13 cellular contexts compared by ENCODE assay signal in the genomic region with DNA sequence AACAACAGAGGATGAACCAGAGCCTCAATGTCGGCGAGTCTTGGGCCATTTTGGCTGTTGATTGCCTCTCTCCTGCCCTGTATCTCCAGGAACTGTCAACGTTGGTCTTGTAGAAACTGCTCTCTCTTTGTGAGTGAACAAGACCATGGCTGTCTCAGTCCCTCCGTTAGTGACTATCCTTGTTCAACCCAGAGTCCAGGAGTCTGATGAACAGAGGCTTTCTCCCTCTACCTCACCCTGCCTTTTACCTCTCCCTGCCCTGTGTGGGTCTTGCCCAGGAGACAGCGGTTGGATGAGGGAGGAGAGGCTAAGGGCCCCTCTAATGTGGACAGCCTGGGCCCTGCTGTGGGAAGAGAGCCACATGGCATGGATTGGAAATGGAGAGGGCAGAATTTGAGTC. TPM values are rescaled to one million over a fixed set of nuclear protein-coding genes. Genes with fewer than 3 reads are reported as not detected.
DNase-seq lines count a peak whose midpoint lies in the region; ATAC-seq and TF ChIP-seq lines count a peak whose summit lies in the region.
"Had no signal": no experiment of that assay in that cellular context is flagged by ENCODE, and none has a peak within 500 bp of the region (broad histone marks: within the 10 kb centered on the region; RNA-seq: fewer than 3 reads in every experiment).

No MANE protein-coding gene starts in this region.

- no peaks in the 10 kb centered on the region for H3K9me2 ChIP-seq in PC-3 (replicated peaks; ENCODE audit: low read length)

- no peak for TF ChIP-seq EP300 in gastroesophageal sphincter (IDR thresholded peaks at IDR 0.05)

- H3K4me3 Mint-ChIP-seq in stimulated activated naive CD8-positive, alpha-beta T cell treated with anti-CD3 and anti-CD28 coated beads, Interleukin-15, Interleukin-2, amounts not matched to agents 100 ng/mL and 50 ng/mL, for 24 hours = peak overlapping the region; percentile 20
- H3K4me3 Mint-ChIP-seq in activated CD8-positive, alpha-beta T cell treated with anti-CD3 and anti-CD28 coated beads, Interleukin-2, amount 10 ng/mL, durations not matched to agents 7 days and 5 days = peak overlapping the region; percentile 16
- H3K4me3 Mint-ChIP-seq: activated B cell treated with CpG ODN at 0.5 μM for 24 hours had no signal

- H3K4me1 ChIP-seq in gastroesophageal sphincter (peaks cover 6 to 98% (median 51%) of the 10 kb centered on the region in 3 donors), PC-3 (ENCODE audit: insufficient read depth, low read length) (peaks cover 51% of the 10 kb centered on the region)

- no peaks in the 10 kb centered on the region for H3K27me3 ChIP-seq in gastroesophageal sphincter
- no peaks in the 10 kb centered on the region for H3K27me3 ChIP-seq in PC-3 (ENCODE audit: low read length)
- H3K27me3 ChIP-seq: testis had no signal

- ATAC-seq in stimulated activated naive CD8-positive, alpha-beta T cell treated with anti-CD3 and anti-CD28 coated beads, Interleukin-15, Interleukin-2, amounts not matched to agents 100 U/mL and 50 U/mL, for 24 hours = no peak
- ATAC-seq in activated CD8-positive, alpha-beta T cell treated with anti-CD3 and anti-CD28 coated beads, Interleukin-2, amount 10 ng/mL, durations not matched to agents 7 days and 5 days = no peak
- ATAC-seq in gastroesophageal sphincter (no peak), PC-3 (no peak)

- H3K36me3 ChIP-seq in gastroesophageal sphincter = no peaks in the 10 kb centered on the region
- no peaks in the 10 kb centered on the region for H3K36me3 ChIP-seq in PC-3 (ENCODE audit: low read depth, low read length)

- H3K27me3 Mint-ChIP-seq in stimulated activated naive CD8-positive, alpha-beta T cell treated with anti-CD3 and anti-CD28 coated beads, Interleukin-15, Interleukin-2, amounts not matched to agents 100 ng/mL and 50 ng/mL, for 24 hours = no peaks in the 10 kb centered on the region
- H3K27me3 Mint-ChIP-seq in activated CD8-positive, alpha-beta T cell treated with anti-CD3 and anti-CD28 coated beads, Interleukin-2, amount 10 ng/mL, durations not matched to agents 7 days and 5 days (ENCODE audit: low read depth) = no peaks in the 10 kb centered on the region
- H3K27me3 Mint-ChIP-seq: activated B cell treated with CpG ODN at 0.5 μM for 24 hours had no signal

- no peak for DNase-seq in stimulated activated naive CD8-positive, alpha-beta T cell treated with anti-CD3 and anti-CD28 coated beads, Interleukin-15, Interleukin-2, amounts not matched to agents 100 U/mL and 50 U/mL, for 24 hours
- DNase-seq in activated CD8-positive, alpha-beta T cell treated with anti-CD3 and anti-CD28 coated beads, Interleukin-2, amount 10 ng/mL, durations not matched to agents 7 days and 5 days = no peak
- DNase-seq in T-helper 9 cell (no peak), PC-3 (no peak), 8988T (no peak)
- DNase-seq: activated B cell treated with CpG ODN at 0.5 μM for 24 hours, EL, erythroblast, NCI-H1694 treated with DMSO at 0.1 percent for 48 hours, PC-9, testis had no signal

- no peaks in the 10 kb centered on the region for H3K9me3 ChIP-seq in gastroesophageal sphincter
- no peaks in the 10 kb centered on the region for H3K9me3 ChIP-seq in PC-3 (ENCODE audit: low read length)
- H3K9me3 ChIP-seq: testis had no signal

- BruUV-seq in PC-3 (replicated peaks; lab: Mats Ljungman, UMichigan) = no TSS peak

- intact Hi-C loops in PC-3 (cut with micrococcal nuclease) = no loop called here

- H3K9ac ChIP-seq in PC-3 (ENCODE audit: low read length) = no peak overlapping the region

- no peaks in the 10 kb centered on the region for H3K9me3 Mint-ChIP-seq in stimulated activated naive CD8-positive, alpha-beta T cell treated with anti-CD3 and anti-CD28 coated beads, Interleukin-15, Interleukin-2, amounts not matched to agents 100 ng/mL and 50 ng/mL, for 24 hours
- no peaks in the 10 kb centered on the region for H3K9me3 Mint-ChIP-seq in activated CD8-positive, alpha-beta T cell treated with anti-CD3 and anti-CD28 coated beads, Interleukin-2, amount 10 ng/mL, durations not matched to agents 7 days and 5 days (ENCODE audit: insufficient read depth)
- H3K9me3 Mint-ChIP-seq: activated B cell treated with CpG ODN at 0.5 μM for 24 hours had no signal

- H3F3A ChIP-seq in PC-3 (ENCODE audit: low read length, unreplicated experiment) = no peaks in the 10 kb centered on the region

- H4K20me1 ChIP-seq in PC-3 (ENCODE audit: low read length) = no peaks in the 10 kb centered on the region

- H2AFZ ChIP-seq in PC-3 (ENCODE audit: low read length) = no peak overlapping the region
- H2AFZ ChIP-seq: PC-9 had no signal

- POLR2A ChIA-PET in activated CD8-positive, alpha-beta T cell treated with anti-CD3 and anti-CD28 coated beads, Interleukin-2, amount 10 ng/mL, durations not matched to agents 7 days and 5 days (lab: Charles Lee) = no interaction called here
- POLR2A ChIA-PET in PC-3 (lab: Charles Lee; ENCODE audit: unreplicated experiment) = no interaction called here

- H3K27ac Mint-ChIP-seq in stimulated activated naive CD8-positive, alpha-beta T cell treated with anti-CD3 and anti-CD28 coated beads, Interleukin-15, Interleukin-2, amounts not matched to agents 100 ng/mL and 50 ng/mL, for 24 hours = peak overlapping the region; percentile 63
- H3K27ac Mint-ChIP-seq in activated CD8-positive, alpha-beta T cell treated with anti-CD3 and anti-CD28 coated beads, Interleukin-2, amount 10 ng/mL, durations not matched to agents 7 days and 5 days = peak overlapping the region; percentile 93
- H3K27ac Mint-ChIP-seq: activated B cell treated with CpG ODN at 0.5 μM for 24 hours had no signal

- peak overlapping the region in 3 of 4 donors; percentile 5 to 41 (median 8) for H3K27ac ChIP-seq in gastroesophageal sphincter
- no peak overlapping the region for H3K27ac ChIP-seq in PC-3 (ENCODE audit: low read length)
- H3K27ac ChIP-seq: PC-9, testis had no signal

- peaks cover 97% of the 10 kb centered on the region for H3K4me1 Mint-ChIP-seq in stimulated activated naive CD8-positive, alpha-beta T cell treated with anti-CD3 and anti-CD28 coated beads, Interleukin-15, Interleukin-2, amounts not matched to agents 100 ng/mL and 50 ng/mL, for 24 hours (ENCODE audit: low read depth)
- H3K4me1 Mint-ChIP-seq in activated CD8-positive, alpha-beta T cell treated with anti-CD3 and anti-CD28 coated beads, Interleukin-2, amount 10 ng/mL, durations not matched to agents 7 days and 5 days (ENCODE audit: low read depth) = peaks cover 100% of the 10 kb centered on the region

- H3K36me3 Mint-ChIP-seq in stimulated activated naive CD8-positive, alpha-beta T cell treated with anti-CD3 and anti-CD28 coated beads, Interleukin-15, Interleukin-2, amounts not matched to agents 100 ng/mL and 50 ng/mL, for 24 hours (ENCODE audit: low read depth) = no peaks in the 10 kb centered on the region
- H3K36me3 Mint-ChIP-seq in activated CD8-positive, alpha-beta T cell treated with anti-CD3 and anti-CD28 coated beads, Interleukin-2, amount 10 ng/mL, durations not matched to agents 7 days and 5 days (ENCODE audit: low read depth) = peaks cover 48% of the 10 kb centered on the region

- TF ChIP-seq POLR2A in gastroesophageal sphincter (IDR thresholded peaks at IDR 0.05) = no peak

- H3K4me2 ChIP-seq in PC-3 (ENCODE audit: low read length) = no peak overlapping the region
- H3K4me2 ChIP-seq: PC-9 had no signal

- peaks cover 68% of the 10 kb centered on the region for H3K79me2 ChIP-seq in PC-3 (ENCODE audit: low read length)

- WGBS in gastroesophageal sphincter (ENCODE audit: low coverage in 1 of 2), 2 donors = 89% methylated on average over 4 of the region's 5 CpGs; no CpG with 5 or more reads in 1 of the 2 donors

- CTCF ChIA-PET in activated CD8-positive, alpha-beta T cell treated with anti-CD3 and anti-CD28 coated beads, Interleukin-2, amount 10 ng/mL, durations not matched to agents 7 days and 5 days (lab: Charles Lee) = interaction anchor here (1.1 to 3.3 kb wide), 2 partner anchors 9 to 12 kb away, joined by 3 to 53 read pairs; no protein-coding TSS in a partner anchor
- CTCF ChIA-PET in PC-3 (lab: Charles Lee) = no interaction called here

- TF ChIP-seq CTCF in gastroesophageal sphincter (IDR thresholded peaks at IDR 0.05) = no peak
- TF ChIP-seq CTCF in PC-3 (conservative IDR thresholded peaks at IDR 0.05; ENCODE audit: low read depth, low read length) = no peak

- H3K4me3 ChIP-seq in gastroesophageal sphincter (no peak overlapping the region), PC-3 (ENCODE audit: low read length) (no peak overlapping the region)
- H3K4me3 ChIP-seq: PC-9, testis had no signal

RNA-seq across cellular contexts. Expression of a gene that starts 32.8 kb away (rescaled TPM):
- total RNA-seq in activated CD8-positive, alpha-beta T cell treated with anti-CD3 and anti-CD28 coated beads, Interleukin-2, amount 10 ng/mL, durations not matched to agents 7 days and 5 days = 100 to 1,000 TPM; 152 to 157 TPM
- total RNA-seq in gastroesophageal sphincter (10 to 100 TPM; 30.2 to 45.1 (median 37.8) TPM), PC-3 (2014; rRNA removed) (23.4 and 28.6 TPM in 2 replicates)
